In the genomic region with DNA sequence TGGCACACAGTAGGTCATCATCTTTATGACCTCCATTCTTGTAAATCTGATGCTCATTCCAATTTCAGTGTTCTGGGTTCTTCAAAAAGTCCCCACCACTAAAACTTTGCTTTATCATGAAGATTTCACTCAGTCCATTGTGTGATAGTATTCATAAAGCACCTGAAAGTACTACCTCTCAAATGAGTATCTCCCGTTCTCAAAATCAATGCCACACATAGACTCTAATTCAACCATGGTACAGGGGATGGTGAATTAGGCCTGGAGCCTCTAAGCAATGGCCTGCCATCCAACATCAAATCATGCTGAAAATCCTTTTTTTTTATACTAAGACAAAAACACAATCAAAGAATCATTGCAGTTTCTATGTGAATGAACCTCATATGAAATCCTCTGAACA, we compare ENCODE assay signal across 26 cellular contexts. TPM values are rescaled to one million over a fixed set of nuclear protein-coding genes. Genes with fewer than 3 reads are reported as not detected.
DNase-seq lines count a peak whose midpoint lies in the region; ATAC-seq, FAIRE-seq and TF ChIP-seq lines count a peak whose summit lies in the region.
"Had no signal": no experiment of that assay in that cellular context is flagged by ENCODE, and none has a peak within 500 bp of the region (broad histone marks: within the 10 kb centered on the region; RNA-seq: fewer than 3 reads in every experiment).

No MANE protein-coding gene starts in this region.

- H3K27ac ChIP-seq in OCI-LY3 (ENCODE audit: low read length) (peak overlapping the region; percentile 42), GM12878 (ENCODE audit: control insufficient read depth, insufficient read depth) (no peak overlapping the region)
- H3K27ac ChIP-seq: 22Rv1; A549; BLaER1 treated with 17β-estradiol and CSF1 and Interleukin-3, amounts not matched to agents 10 nM and 100 nM; C4-2B had no signal

- 30% methylated on average over 1 of the region's 1 CpG for WGBS in GM12878 (ENCODE audit: insufficient coverage, insufficient replicate concordance, low lambda C conversion rate, missing lambda C conversion rate)

- intact Hi-C loops in activated CD4-positive, alpha-beta T cell treated with anti-CD3 and anti-CD28 coated beads for 36 hours (cut with DNase I, micrococcal nuclease): no loop called here
- intact Hi-C loops in activated CD4-positive, alpha-beta T cell treated with anti-CD3 and anti-CD28 coated beads, Interleukin-2, amount 10 ng/mL, durations not matched to agents 24 days and 14 days (cut with micrococcal nuclease): no loop called here
- intact Hi-C loops in GM12878 (cut with micrococcal nuclease; ENCODE audit: unreplicated experiment): no loop called here

- no peak for TF ChIP-seq POLR2A in GM12878 (IDR thresholded peaks at IDR 0.05; ENCODE audit: low read depth, low read length)

- H3K9ac ChIP-seq in OCI-LY3 (ENCODE audit: low read length): no peak overlapping the region
- H3K9ac ChIP-seq in GM12878 (ENCODE audit: control insufficient read depth, insufficient read depth, low read length): no peak overlapping the region
- H3K9ac ChIP-seq: BLaER1 treated with 17β-estradiol and CSF1 and Interleukin-3, amounts not matched to agents 10 nM and 100 nM had no signal

- H3K4me1 ChIP-seq in OCI-LY3 (ENCODE audit: low read length): peaks cover 7% of the 10 kb centered on the region
- H3K4me1 ChIP-seq in GM12878 (ENCODE audit: control insufficient read depth, insufficient read depth, low read length): no peaks in the 10 kb centered on the region
- H3K4me1 ChIP-seq: A549, Caco-2 had no signal

- H3K4me2 ChIP-seq in OCI-LY3 (ENCODE audit: low read length): 0 out of 2 replicates have a peak overlapping the region, but pooled peaks have one; percentile 28
- H3K4me2 ChIP-seq in GM12878 (ENCODE audit: control insufficient read depth, insufficient read depth): no peak overlapping the region
- H3K4me2 ChIP-seq: A549; BLaER1 treated with 17β-estradiol and CSF1 and Interleukin-3, amounts not matched to agents 10 nM and 100 nM had no signal

- H3K36me3 ChIP-seq in OCI-LY3 (replicated peaks; ENCODE audit: low read depth, low read length) (no peaks in the 10 kb centered on the region), GM12878 (ENCODE audit: control insufficient read depth in 2 of 2, insufficient read depth in 2 of 2, low read length in 1 of 2) (no peaks in the 10 kb centered on the region)
- H3K36me3 ChIP-seq: BLaER1 treated with 17β-estradiol and CSF1 and Interleukin-3, amounts not matched to agents 10 nM and 100 nM had no signal

- no peaks in the 10 kb centered on the region for H3K9me3 Mint-ChIP-seq in activated CD4-positive, alpha-beta T cell treated with anti-CD3 and anti-CD28 coated beads for 36 hours (ENCODE audit: low read depth)
- H3K9me3 Mint-ChIP-seq in activated CD4-positive, alpha-beta T cell treated with anti-CD3 and anti-CD28 coated beads, Interleukin-2, amount 10 ng/mL, durations not matched to agents 24 days and 14 days: no peaks in the 10 kb centered on the region
- H3K9me3 Mint-ChIP-seq: CD4-positive, alpha-beta T cell; CD8-positive, alpha-beta T cell had no signal

- H2AFZ ChIP-seq in OCI-LY3 (ENCODE audit: low read depth, low read length) (no peak overlapping the region), GM12878 (ENCODE audit: control insufficient read depth, low read depth, low read length) (no peak overlapping the region)

- H3K9me3 ChIP-seq in OCI-LY3 (ENCODE audit: insufficient read depth, low read length) (no peaks in the 10 kb centered on the region), T-helper 17 cell (ENCODE audit: control insufficient read depth, low read length, poor library complexity, severe bottlenecking) (no peaks in the 10 kb centered on the region), GM12878 (replicated peaks; ENCODE audit: control insufficient read depth, insufficient read depth, low read length) (no peaks in the 10 kb centered on the region)
- H3K9me3 ChIP-seq: A549, Caco-2 had no signal

- CTCF ChIA-PET in activated CD4-positive, alpha-beta T cell treated with anti-CD3 and anti-CD28 coated beads for 36 hours (lab: Charles Lee): no interaction called here
- CTCF ChIA-PET in GM12878 (lab: Yijun Ruan, JAX): no interaction called here

- no peaks in the 10 kb centered on the region for H3K36me3 Mint-ChIP-seq in activated CD4-positive, alpha-beta T cell treated with anti-CD3 and anti-CD28 coated beads for 36 hours (ENCODE audit: low read depth)
- H3K36me3 Mint-ChIP-seq in activated CD4-positive, alpha-beta T cell treated with anti-CD3 and anti-CD28 coated beads, Interleukin-2, amount 10 ng/mL, durations not matched to agents 24 days and 14 days (ENCODE audit: low read depth): no peaks in the 10 kb centered on the region
- no peaks in the 10 kb centered on the region for H3K36me3 Mint-ChIP-seq in T-helper 17 cell (ENCODE audit: low read depth)
- H3K36me3 Mint-ChIP-seq: CD8-positive, alpha-beta T cell had no signal

- H3K79me2 ChIP-seq in OCI-LY3 (ENCODE audit: low read length) (no peaks in the 10 kb centered on the region), GM12878 (ENCODE audit: control insufficient read depth, insufficient read depth, low read length) (no peaks in the 10 kb centered on the region)

- no TSS peak for BruUV-seq in GM12878 (replicated peaks; lab: Mats Ljungman, UMichigan)

- no peak overlapping the region for H3K27ac Mint-ChIP-seq in activated CD4-positive, alpha-beta T cell treated with anti-CD3 and anti-CD28 coated beads for 36 hours
- no peak overlapping the region for H3K27ac Mint-ChIP-seq in activated CD4-positive, alpha-beta T cell treated with anti-CD3 and anti-CD28 coated beads, Interleukin-2, amount 10 ng/mL, durations not matched to agents 24 days and 14 days
- H3K27ac Mint-ChIP-seq in T-helper 17 cell: peak overlapping the region; percentile 47
- H3K27ac Mint-ChIP-seq: B cell; CD4-positive, alpha-beta T cell; CD8-positive, alpha-beta T cell had no signal

- no peak for DNase-seq in activated CD4-positive, alpha-beta T cell treated with anti-CD3 and anti-CD28 coated beads for 36 hours
- DNase-seq in activated CD4-positive, alpha-beta T cell treated with anti-CD3 and anti-CD28 coated beads, Interleukin-2, amount 10 ng/mL, durations not matched to agents 24 days and 14 days: no peak
- no peak for DNase-seq in T-helper 17 cell
- no peak for DNase-seq in GM12878 (ENCODE audit: low read depth, low spot score)
- no peak for DNase-seq in SKM-1 (lab: John Stamatoyannopoulos, UW; ENCODE audit: unreplicated experiment)
- no peak for DNase-seq in DMS53 (lab: John Stamatoyannopoulos, UW)
- DNase-seq: AML-193; Caco-2; Calu3; CD4-positive, alpha-beta T cell; CD8-positive, alpha-beta T cell; DMS79; DND-41; EL; GDM1 had no signal

- peak; percentile 30 for ATAC-seq in activated CD4-positive, alpha-beta T cell treated with anti-CD3 and anti-CD28 coated beads for 36 hours
- ATAC-seq in T-helper 17 cell (no peak), GM12878 (peak; percentile 23; the same call in 2 of the 3 replicates), GM21381 (IDR thresholded peaks at IDR 0.05; ENCODE audit: unreplicated experiment) (no peak)
- ATAC-seq: A549; CD8-positive, alpha-beta T cell had no signal

- RAD21 ChIA-PET in GM12878 (lab: Charles Lee; ENCODE audit: unreplicated experiment): no interaction called here

- TF ChIP-seq RAD21 in GM12878 (IDR thresholded peaks at IDR 0.05; ENCODE audit: insufficient read depth, low read depth, low read length): no peak

- SMC1A ChIA-PET in GM12878 (lab: Charles Lee; ENCODE audit: uncharacterized antibody, unreplicated experiment): no interaction called here

- H3K4me3 ChIP-seq in OCI-LY3 (ENCODE audit: low read length): no peak overlapping the region
- no peak overlapping the region for H3K4me3 ChIP-seq in GM12878
- H3K4me3 ChIP-seq: A549; BLaER1 treated with 17β-estradiol and CSF1 and Interleukin-3, amounts not matched to agents 10 nM and 100 nM had no signal

- FAIRE-seq in GM12878 (lab: Jason Lieb, UNC): no peak
- FAIRE-seq: A549, D721Med, GM12891, GM19239 had no signal

- POLR2A ChIA-PET in activated CD4-positive, alpha-beta T cell treated with anti-CD3 and anti-CD28 coated beads for 36 hours (lab: Charles Lee): no interaction called here
- POLR2A ChIA-PET in GM12878 (lab: Charles Lee): no interaction called here

- TF ChIP-seq CTCF in OCI-LY3 (IDR thresholded peaks at IDR 0.05; ENCODE audit: low read depth, low read length) (no peak), GM12878 (IDR thresholded peaks at IDR 0.05 in 2 of 3, conservative IDR thresholded peaks at IDR 0.05 in 1 of 3; ENCODE audit: control insufficient read depth in 2 of 3, extremely low read depth in 1 of 3, insufficient read depth in 1 of 3, low read depth in 3 of 3, low read length in 3 of 3) (no peak)

- no peak overlapping the region for H3K4me3 Mint-ChIP-seq in activated CD4-positive, alpha-beta T cell treated with anti-CD3 and anti-CD28 coated beads for 36 hours
- no peak overlapping the region for H3K4me3 Mint-ChIP-seq in activated CD4-positive, alpha-beta T cell treated with anti-CD3 and anti-CD28 coated beads, Interleukin-2, amount 10 ng/mL, durations not matched to agents 24 days and 14 days
- H3K4me3 Mint-ChIP-seq in T-helper 17 cell: no peak overlapping the region
- H3K4me3 Mint-ChIP-seq: B cell; CD4-positive, alpha-beta T cell; CD8-positive, alpha-beta T cell had no signal

- no peak for TF ChIP-seq EP300 in GM12878 (IDR thresholded peaks at IDR 0.05; ENCODE audit: borderline replicate concordance in 1 of 2, control insufficient read depth in 1 of 2, low read depth in 2 of 2, low read length in 2 of 2)

- H3K4me1 Mint-ChIP-seq in activated CD4-positive, alpha-beta T cell treated with anti-CD3 and anti-CD28 coated beads for 36 hours: peaks cover 8% of the 10 kb centered on the region
- H3K4me1 Mint-ChIP-seq in activated CD4-positive, alpha-beta T cell treated with anti-CD3 and anti-CD28 coated beads, Interleukin-2, amount 10 ng/mL, durations not matched to agents 24 days and 14 days: peaks cover 7% of the 10 kb centered on the region
- peaks cover 6% of the 10 kb centered on the region for H3K4me1 Mint-ChIP-seq in T-helper 17 cell
- H3K4me1 Mint-ChIP-seq: B cell had no signal

- H4K20me1 ChIP-seq in OCI-LY3 (ENCODE audit: insufficient read depth, low read length) (no peaks in the 10 kb centered on the region), GM12878 (ENCODE audit: control insufficient read depth, insufficient read depth) (no peaks in the 10 kb centered on the region)
- H4K20me1 ChIP-seq: BLaER1 treated with 17β-estradiol and CSF1 and Interleukin-3, amounts not matched to agents 10 nM and 100 nM had no signal

- H3K27me3 Mint-ChIP-seq in activated CD4-positive, alpha-beta T cell treated with anti-CD3 and anti-CD28 coated beads for 36 hours: no peaks in the 10 kb centered on the region
- H3K27me3 Mint-ChIP-seq in activated CD4-positive, alpha-beta T cell treated with anti-CD3 and anti-CD28 coated beads, Interleukin-2, amount 10 ng/mL, durations not matched to agents 24 days and 14 days: no peaks in the 10 kb centered on the region
- H3K27me3 Mint-ChIP-seq in T-helper 17 cell: no peaks in the 10 kb centered on the region
- H3K27me3 Mint-ChIP-seq: B cell; CD4-positive, alpha-beta T cell had no signal

- in situ Hi-C loops in GM12878 (cut with MboI): no loop called here

- H3K27me3 ChIP-seq in OCI-LY3 (ENCODE audit: low read depth, low read length): no peaks in the 10 kb centered on the region
- no peaks in the 10 kb centered on the region for H3K27me3 ChIP-seq in GM12878 (replicated peaks in 1 of 2; ENCODE audit: control insufficient read depth in 2 of 2, insufficient read depth in 2 of 2, low read length in 1 of 2)

RNA-seq across cellular contexts. Expression of a gene that starts 19.4 kb away (rescaled TPM):
- 100 to 1,000 TPM in 1 of 2 experiments, 10 to 100 TPM in 1; 85.9 to 102 TPM for total RNA-seq in activated CD4-positive, alpha-beta T cell treated with anti-CD3 and anti-CD28 coated beads for 36 hours
- 99.0 and 104 TPM in 2 replicates for total RNA-seq in activated CD4-positive, alpha-beta T cell treated with anti-CD3 and anti-CD28 coated beads, Interleukin-2, amount 10 ng/mL, durations not matched to agents 24 days and 14 days
- total RNA-seq in T-helper 17 cell: 100 to 1,000 TPM in 1 of 2 donors, 10 to 100 TPM in 1; 86.0 to 105 TPM
- total RNA-seq in GM12878 (2013; cell fraction: nucleolus; rRNA removed): 21.8 and 23.0 TPM in 2 replicates
- total RNA-seq in GM12878 (2014; rRNA removed): 42.5 and 46.8 TPM in 2 replicates
- 22.0 and 23.1 TPM in 2 replicates for total RNA-seq in GM12878 (2014; rRNA removed; fragmentation: Illumina TruSeq; extraction: Trizol)
- total RNA-seq in GM12878 (2021): 84.7 and 86.8 TPM in 2 replicates
- 28.6 TPM for polyA plus RNA-seq in GM12878 (2011; ENCODE audit: low read depth)
- polyA plus RNA-seq in GM12878 (2011; rRNA removed): 4.5 and 11.6 TPM in 2 replicates
- 13.9 and 25.0 TPM in 2 replicates for polyA plus RNA-seq in GM12878 (2011; cell fraction: cytosol; rRNA removed)
- polyA plus RNA-seq in GM12878 (2011; cell fraction: nucleus; rRNA removed): 44.2 and 60.9 TPM in 2 replicates
- 75.1 and 90.0 TPM in 2 replicates for polyA plus RNA-seq in GM12878 (2012)
- 27.2 and 83.2 TPM in 2 replicates for polyA plus RNA-seq in GM12878 (2014; fragmentation: Illumina TruSeq; extraction: Trizol)
- 1 to 10 TPM; 1.6 to 2.0 TPM for polyA plus RNA-seq in GM12878 (2014; fragmentation: Nextera tagmentation; extraction: Ambion mirVana)
- 30.9 and 42.5 TPM in 2 replicates for polyA plus RNA-seq in GM12878 (2014; rRNA removed)
- polyA plus RNA-seq in GM12878 (2016; fragmentation: Nextera tagmentation; extraction: Ambion mirVana): 10 to 100 TPM; 19.5 to 23.0 TPM
- polyA minus RNA-seq in GM12878 (2011; rRNA and poly(A)+ RNA removed): 14.0 and 23.0 TPM in 2 replicates
- 18.0 and 20.1 TPM in 2 replicates for polyA minus RNA-seq in GM12878 (2011; cell fraction: cytosol; rRNA and poly(A)+ RNA removed)
- polyA minus RNA-seq in GM12878 (2011; cell fraction: nucleus; rRNA and poly(A)+ RNA removed): 17.9 and 21.3 TPM in 2 replicates
- total RNA-seq: Calu3, G401 had no signal

RNA-seq across cellular contexts. Expression of a gene that starts 32.4 kb away (rescaled TPM):
- 10 to 100 TPM; 30.8 to 31.7 TPM for total RNA-seq in activated CD4-positive, alpha-beta T cell treated with anti-CD3 and anti-CD28 coated beads for 36 hours
- total RNA-seq in activated CD4-positive, alpha-beta T cell treated with anti-CD3 and anti-CD28 coated beads, Interleukin-2, amount 10 ng/mL, durations not matched to agents 24 days and 14 days: 27.6 and 32.2 TPM in 2 replicates
- 1 to 10 TPM; 5.8 to 6.4 TPM for total RNA-seq in T-helper 17 cell
- 5.6 and 6.0 TPM in 2 replicates for total RNA-seq in GM12878 (2013; cell fraction: nucleolus; rRNA removed)
- total RNA-seq in GM12878 (2014; rRNA removed): 19.6 and 21.7 TPM in 2 replicates
- total RNA-seq in GM12878 (2014; rRNA removed; fragmentation: Illumina TruSeq; extraction: Trizol): 11.1 and 12.3 TPM in 2 replicates
- 25.3 and 29.0 TPM in 2 replicates for total RNA-seq in GM12878 (2021)
- 6.9 TPM for polyA plus RNA-seq in GM12878 (2011; ENCODE audit: low read depth)
- polyA plus RNA-seq in GM12878 (2011; rRNA removed): 4.6 and 10.1 TPM in 2 replicates
- 17.3 and 19.3 TPM in 2 replicates for polyA plus RNA-seq in GM12878 (2011; cell fraction: cytosol; rRNA removed)
- polyA plus RNA-seq in GM12878 (2011; cell fraction: nucleus; rRNA removed): 27.7 and 34.7 TPM in 2 replicates
- 12.5 and 12.9 TPM in 2 replicates for polyA plus RNA-seq in GM12878 (2012)
- polyA plus RNA-seq in GM12878 (2014; fragmentation: Illumina TruSeq; extraction: Trizol): 10.9 and 19.7 TPM in 2 replicates
- 1 to 10 TPM; 4.9 to 5.7 TPM for polyA plus RNA-seq in GM12878 (2014; fragmentation: Nextera tagmentation; extraction: Ambion mirVana)
- polyA plus RNA-seq in GM12878 (2014; rRNA removed): 14.4 and 18.7 TPM in 2 replicates
- 10 to 100 TPM; 29.8 to 33.2 TPM for polyA plus RNA-seq in GM12878 (2016; fragmentation: Nextera tagmentation; extraction: Ambion mirVana)
- 12.3 and 17.8 TPM in 2 replicates for polyA minus RNA-seq in GM12878 (2011; rRNA and poly(A)+ RNA removed)
- 8.2 and 9.0 TPM in 2 replicates for polyA minus RNA-seq in GM12878 (2011; cell fraction: cytosol; rRNA and poly(A)+ RNA removed)
- 6.5 and 13.5 TPM in 2 replicates for polyA minus RNA-seq in GM12878 (2011; cell fraction: nucleus; rRNA and poly(A)+ RNA removed)

Comparison
In these comparisons a context has a peak if more than half of its experiments do, and no peak if none do; other contexts are left out.
1. ATAC-seq: peak in activated CD4-positive, alpha-beta T cell treated with anti-CD3 and anti-CD28 coated beads for 36 hours (single experiment) and GM12878 (single experiment); none in T-helper 17 cell (single experiment) and GM21381 (single experiment).